1 cellular context compared by ENCODE assay signal in genomic region chr2:86706220-86706619, GRCh38.
A peak's percentile ranks its signal among the peaks of the same experiment; 100 is the strongest.
TF ChIP-seq lines count a peak whose summit lies in the region.

No MANE protein-coding gene starts in this region.

TF ChIP-seq in HepG2, 621 proteins besides CTCF, POLR2A, EP300 and RAD21 (continued from another document and continues in another):
- TF ChIP-seq SMARCE1 (IDR thresholded peaks at IDR 0.05; ENCODE audit: borderline replicate concordance) (no peak), MLLT10 (CRISPR knock-in tag; IDR thresholded peaks at IDR 0.05) (no peak), ZNF816 (CRISPR knock-in tag; IDR thresholded peaks at IDR 0.05; ENCODE audit: borderline replicate concordance) (no peak), ARID5B (CRISPR knock-in tag; IDR thresholded peaks at IDR 0.05) (0 out of 2 replicates have a peak, but pooled peaks have one; percentile 31), AGO1 (IDR thresholded peaks at IDR 0.05; ENCODE audit: low read depth, low read length, poor library complexity, severe bottlenecking) (no peak), FOXA3 (CRISPR knock-in tag; IDR thresholded peaks at IDR 0.05) (peak; percentile 82), RARA (CRISPR knock-in tag; IDR thresholded peaks at IDR 0.05) (no peak), NR2F2 (IDR thresholded peaks at IDR 0.05; ENCODE audit: borderline replicate concordance, low read depth) (no peak), KLF11 (CRISPR knock-in tag; IDR thresholded peaks at IDR 0.05) (no peak), SUZ12 (IDR thresholded peaks at IDR 0.05; ENCODE audit: low read depth, low read length) (no peak), ERF (CRISPR knock-in tag; IDR thresholded peaks at IDR 0.05) (no peak), GABPB1 (CRISPR knock-in tag; IDR thresholded peaks at IDR 0.05) (no peak), ZNF670 (CRISPR knock-in tag; IDR thresholded peaks at IDR 0.05; ENCODE audit: borderline replicate concordance) (no peak), GATAD2A (CRISPR knock-in tag; IDR thresholded peaks at IDR 0.05) (peak; percentile 22; the same call in 1 of the 2 replicates), FOXP1 (IDR thresholded peaks at IDR 0.05) (no peak), FOXP1 (CRISPR knock-in tag; IDR thresholded peaks at IDR 0.05) (peak; percentile 67), SRF (IDR thresholded peaks at IDR 0.05; ENCODE audit: low read depth, low read length) (no peak), SMARCC2 (IDR thresholded peaks at IDR 0.05) (no peak), ZNF136 (CRISPR knock-in tag; IDR thresholded peaks at IDR 0.05; ENCODE audit: low read depth) (no peak), THYN1 (CRISPR knock-in tag; IDR thresholded peaks at IDR 0.05; ENCODE audit: borderline replicate concordance, low read depth) (no peak), SAP130 (CRISPR knock-in tag; IDR thresholded peaks at IDR 0.05; ENCODE audit: low read depth) (peak; percentile 31), HNRNPLL (IDR thresholded peaks at IDR 0.05; ENCODE audit: low read depth, low read length, poor library complexity, severe bottlenecking) (no peak), ZNF644 (CRISPR knock-in tag; IDR thresholded peaks at IDR 0.05; ENCODE audit: low read depth) (peak; percentile 55; the same call in 1 of the 2 replicates), ZBTB46 (CRISPR knock-in tag; IDR thresholded peaks at IDR 0.05; ENCODE audit: borderline replicate concordance) (no peak), TEAD2 (CRISPR knock-in tag; IDR thresholded peaks at IDR 0.05) (no peak), DZIP1 (CRISPR knock-in tag; IDR thresholded peaks at IDR 0.05) (no peak), ARNTL (CRISPR knock-in tag; IDR thresholded peaks at IDR 0.05) (no peak), ZNF30 (CRISPR knock-in tag; IDR thresholded peaks at IDR 0.05) (no peak), ASH2L (IDR thresholded peaks at IDR 0.05; ENCODE audit: insufficient read length, low read depth, low read length) (no peak), MED1 (CRISPR knock-in tag; IDR thresholded peaks at IDR 0.05) (no peak), KAT8 (CRISPR knock-in tag; IDR thresholded peaks at IDR 0.05) (no peak), JDP2 (CRISPR knock-in tag; IDR thresholded peaks at IDR 0.05; ENCODE audit: borderline replicate concordance) (no peak), HNRNPL (IDR thresholded peaks at IDR 0.05; ENCODE audit: low read depth, low read length) (no peak), ATM (IDR thresholded peaks at IDR 0.05; ENCODE audit: borderline replicate concordance) (no peak), SKI (IDR thresholded peaks at IDR 0.05; ENCODE audit: partially characterized antibody) (peak; percentile 9), SOX13 (IDR thresholded peaks at IDR 0.05) (no peak), SOX13 (CRISPR knock-in tag; conservative IDR thresholded peaks at IDR 0.05 in 1 of 2, IDR thresholded peaks at IDR 0.05 in 1 of 2) (peak in 1 of 2 experiments; percentile 39; a peak in 1 of 4 replicates), HNF4G (IDR thresholded peaks at IDR 0.05; ENCODE audit: borderline replicate concordance, low read depth, low read length) (no peak), HNF4G (CRISPR knock-in tag; IDR thresholded peaks at IDR 0.05; ENCODE audit: borderline replicate concordance, low read depth) (no peak), ZNF605 (CRISPR knock-in tag; IDR thresholded peaks at IDR 0.05) (no peak), MAX (IDR thresholded peaks at IDR 0.05) (peak; percentile 31; the same call in 1 of the 2 replicates), ZNF619 (CRISPR knock-in tag; IDR thresholded peaks at IDR 0.05) (no peak), SOX5 (CRISPR knock-in tag; IDR thresholded peaks at IDR 0.05; ENCODE audit: borderline replicate concordance) (peak; percentile 25; the same call in 1 of the 2 replicates), GLI4 (CRISPR knock-in tag; IDR thresholded peaks at IDR 0.05; ENCODE audit: borderline replicate concordance) (no peak), ADNP (CRISPR knock-in tag; IDR thresholded peaks at IDR 0.05) (no peak), ZNF207 (IDR thresholded peaks at IDR 0.05; ENCODE audit: borderline replicate concordance) (no peak), ZNF773 (CRISPR knock-in tag; IDR thresholded peaks at IDR 0.05; ENCODE audit: borderline replicate concordance) (no peak), BCL6 (CRISPR knock-in tag; IDR thresholded peaks at IDR 0.05) (peak; percentile 56; the same call in 1 of the 2 replicates), ZNF782 (CRISPR knock-in tag; IDR thresholded peaks at IDR 0.05; ENCODE audit: borderline replicate concordance) (no peak)
- TF ChIP-seq, protein P1, sequence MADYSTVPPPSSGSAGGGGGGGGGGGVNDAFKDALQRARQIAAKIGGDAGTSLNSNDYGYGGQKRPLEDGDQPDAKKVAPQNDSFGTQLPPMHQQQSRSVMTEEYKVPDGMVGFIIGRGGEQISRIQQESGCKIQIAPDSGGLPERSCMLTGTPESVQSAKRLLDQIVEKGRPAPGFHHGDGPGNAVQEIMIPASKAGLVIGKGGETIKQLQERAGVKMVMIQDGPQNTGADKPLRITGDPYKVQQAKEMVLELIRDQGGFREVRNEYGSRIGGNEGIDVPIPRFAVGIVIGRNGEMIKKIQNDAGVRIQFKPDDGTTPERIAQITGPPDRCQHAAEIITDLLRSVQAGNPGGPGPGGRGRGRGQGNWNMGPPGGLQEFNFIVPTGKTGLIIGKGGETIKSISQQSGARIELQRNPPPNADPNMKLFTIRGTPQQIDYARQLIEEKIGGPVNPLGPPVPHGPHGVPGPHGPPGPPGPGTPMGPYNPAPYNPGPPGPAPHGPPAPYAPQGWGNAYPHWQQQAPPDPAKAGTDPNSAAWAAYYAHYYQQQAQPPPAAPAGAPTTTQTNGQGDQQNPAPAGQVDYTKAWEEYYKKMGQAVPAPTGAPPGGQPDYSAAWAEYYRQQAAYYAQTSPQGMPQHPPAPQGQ (CRISPR knock-in tag; IDR thresholded peaks at IDR 0.05; ENCODE audit: borderline replicate concordance), result no peak
- TF ChIP-seq, protein P2, sequence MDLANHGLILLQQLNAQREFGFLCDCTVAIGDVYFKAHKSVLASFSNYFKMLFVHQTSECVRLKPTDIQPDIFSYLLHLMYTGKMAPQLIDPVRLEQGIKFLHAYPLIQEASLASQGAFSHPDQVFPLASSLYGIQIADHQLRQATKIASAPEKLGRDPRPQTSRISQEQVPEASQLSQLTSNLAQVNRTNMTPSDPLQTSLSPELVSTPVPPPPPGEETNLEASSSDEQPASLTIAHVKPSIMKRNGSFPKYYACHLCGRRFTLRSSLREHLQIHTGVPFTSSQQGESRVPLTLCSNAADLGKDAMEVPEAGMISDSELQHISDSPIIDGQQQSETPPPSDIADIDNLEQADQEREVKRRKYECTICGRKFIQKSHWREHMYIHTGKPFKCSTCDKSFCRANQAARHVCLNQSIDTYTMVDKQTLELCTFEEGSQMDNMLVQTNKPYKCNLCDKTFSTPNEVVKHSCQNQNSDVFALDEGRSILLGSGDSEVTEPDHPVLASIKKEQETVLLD (CRISPR knock-in tag; IDR thresholded peaks at IDR 0.05; ENCODE audit: low read depth), result no peak
- TF ChIP-seq, protein P3, sequence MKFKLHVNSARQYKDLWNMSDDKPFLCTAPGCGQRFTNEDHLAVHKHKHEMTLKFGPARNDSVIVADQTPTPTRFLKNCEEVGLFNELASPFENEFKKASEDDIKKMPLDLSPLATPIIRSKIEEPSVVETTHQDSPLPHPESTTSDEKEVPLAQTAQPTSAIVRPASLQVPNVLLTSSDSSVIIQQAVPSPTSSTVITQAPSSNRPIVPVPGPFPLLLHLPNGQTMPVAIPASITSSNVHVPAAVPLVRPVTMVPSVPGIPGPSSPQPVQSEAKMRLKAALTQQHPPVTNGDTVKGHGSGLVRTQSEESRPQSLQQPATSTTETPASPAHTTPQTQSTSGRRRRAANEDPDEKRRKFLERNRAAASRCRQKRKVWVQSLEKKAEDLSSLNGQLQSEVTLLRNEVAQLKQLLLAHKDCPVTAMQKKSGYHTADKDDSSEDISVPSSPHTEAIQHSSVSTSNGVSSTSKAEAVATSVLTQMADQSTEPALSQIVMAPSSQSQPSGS (CRISPR knock-in tag; IDR thresholded peaks at IDR 0.05), result no peak
- TF ChIP-seq, protein P4, sequence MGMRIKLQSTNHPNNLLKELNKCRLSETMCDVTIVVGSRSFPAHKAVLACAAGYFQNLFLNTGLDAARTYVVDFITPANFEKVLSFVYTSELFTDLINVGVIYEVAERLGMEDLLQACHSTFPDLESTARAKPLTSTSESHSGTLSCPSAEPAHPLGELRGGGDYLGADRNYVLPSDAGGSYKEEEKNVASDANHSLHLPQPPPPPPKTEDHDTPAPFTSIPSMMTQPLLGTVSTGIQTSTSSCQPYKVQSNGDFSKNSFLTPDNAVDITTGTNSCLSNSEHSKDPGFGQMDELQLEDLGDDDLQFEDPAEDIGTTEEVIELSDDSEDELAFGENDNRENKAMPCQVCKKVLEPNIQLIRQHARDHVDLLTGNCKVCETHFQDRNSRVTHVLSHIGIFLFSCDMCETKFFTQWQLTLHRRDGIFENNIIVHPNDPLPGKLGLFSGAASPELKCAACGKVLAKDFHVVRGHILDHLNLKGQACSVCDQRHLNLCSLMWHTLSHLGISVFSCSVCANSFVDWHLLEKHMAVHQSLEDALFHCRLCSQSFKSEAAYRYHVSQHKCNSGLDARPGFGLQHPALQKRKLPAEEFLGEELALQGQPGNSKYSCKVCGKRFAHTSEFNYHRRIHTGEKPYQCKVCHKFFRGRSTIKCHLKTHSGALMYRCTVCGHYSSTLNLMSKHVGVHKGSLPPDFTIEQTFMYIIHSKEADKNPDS (CRISPR knock-in tag; IDR thresholded peaks at IDR 0.05), result no peak
- TF ChIP-seq, protein P5, sequence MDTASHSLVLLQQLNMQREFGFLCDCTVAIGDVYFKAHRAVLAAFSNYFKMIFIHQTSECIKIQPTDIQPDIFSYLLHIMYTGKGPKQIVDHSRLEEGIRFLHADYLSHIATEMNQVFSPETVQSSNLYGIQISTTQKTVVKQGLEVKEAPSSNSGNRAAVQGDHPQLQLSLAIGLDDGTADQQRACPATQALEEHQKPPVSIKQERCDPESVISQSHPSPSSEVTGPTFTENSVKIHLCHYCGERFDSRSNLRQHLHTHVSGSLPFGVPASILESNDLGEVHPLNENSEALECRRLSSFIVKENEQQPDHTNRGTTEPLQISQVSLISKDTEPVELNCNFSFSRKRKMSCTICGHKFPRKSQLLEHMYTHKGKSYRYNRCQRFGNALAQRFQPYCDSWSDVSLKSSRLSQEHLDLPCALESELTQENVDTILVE (CRISPR knock-in tag; IDR thresholded peaks at IDR 0.05), result no peak
- TF ChIP-seq, protein P6, sequence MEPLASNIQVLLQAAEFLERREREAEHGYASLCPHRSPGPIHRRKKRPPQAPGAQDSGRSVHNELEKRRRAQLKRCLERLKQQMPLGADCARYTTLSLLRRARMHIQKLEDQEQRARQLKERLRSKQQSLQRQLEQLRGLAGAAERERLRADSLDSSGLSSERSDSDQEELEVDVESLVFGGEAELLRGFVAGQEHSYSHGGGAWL (CRISPR knock-in tag; IDR thresholded peaks at IDR 0.05), result no peak
